In genomic region chr5:132677191-132677590, GRCh38 we compare ENCODE assay signal across 11 cellular contexts. TPM values are rescaled to one million over a fixed set of nuclear protein-coding genes. Genes with fewer than 3 reads are reported as not detected.
DNase-seq lines count a peak whose midpoint lies in the region; ATAC-seq and TF ChIP-seq lines count a peak whose summit lies in the region.
"Had no signal": no experiment of that assay in that cellular context is flagged by ENCODE, and none has a peak within 500 bp of the region (broad histone marks: within the 10 kb centered on the region; RNA-seq: fewer than 3 reads in every experiment).

No MANE protein-coding gene starts in this region.

- H3K4me1 ChIP-seq in left lung: peaks cover 8 to 9% of the 10 kb centered on the region in 2 donors
- H3K4me1 ChIP-seq in effector memory CD4-positive, alpha-beta T cell (ENCODE audit: control insufficient read depth, insufficient read depth, low read length, poor library complexity, severe bottlenecking): peaks cover 6% of the 10 kb centered on the region

- no peaks in the 10 kb centered on the region for H3K36me3 Mint-ChIP-seq in activated CD8-positive, alpha-beta T cell treated with anti-CD3 and anti-CD28 coated beads, Interleukin-2, amount 10 ng/mL, durations not matched to agents 7 days and 5 days (ENCODE audit: low read depth)
- H3K36me3 Mint-ChIP-seq: activated CD4-positive, alpha-beta memory T cell treated with anti-CD3 and anti-CD28 coated beads for 36 hours had no signal

- POLR2A ChIA-PET in activated CD8-positive, alpha-beta T cell treated with anti-CD3 and anti-CD28 coated beads, Interleukin-2, amount 10 ng/mL, durations not matched to agents 7 days and 5 days (lab: Charles Lee): no interaction called here

- CTCF ChIA-PET in activated CD8-positive, alpha-beta T cell treated with anti-CD3 and anti-CD28 coated beads, Interleukin-2, amount 10 ng/mL, durations not matched to agents 7 days and 5 days (lab: Charles Lee): interaction anchor here (1.1 kb wide), 1 partner anchor 13 kb away, joined by 4 read pairs; no protein-coding TSS in a partner anchor

- in situ Hi-C loops in T47D (cut with HindIII; ENCODE audit: low pct_unique_long_range_greater_than_20kb, low sequenced_read_pairs): no loop called here

- H3K4me3 ChIP-seq in left lung: no peak overlapping the region
- H3K4me3 ChIP-seq in effector memory CD4-positive, alpha-beta T cell (ENCODE audit: insufficient read depth, low read depth, low read length, poor library complexity, severe bottlenecking): no peak overlapping the region
- H3K4me3 ChIP-seq: BLaER1 had no signal

- no peaks in the 10 kb centered on the region for H3K36me3 ChIP-seq in left lung
- no peaks in the 10 kb centered on the region for H3K36me3 ChIP-seq in effector memory CD4-positive, alpha-beta T cell (ENCODE audit: control insufficient read depth, insufficient read depth, low read length)
- H3K36me3 ChIP-seq: BLaER1 had no signal

- no peak overlapping the region for H3K4me3 Mint-ChIP-seq in activated CD8-positive, alpha-beta T cell treated with anti-CD3 and anti-CD28 coated beads, Interleukin-2, amount 10 ng/mL, durations not matched to agents 7 days and 5 days
- H3K4me3 Mint-ChIP-seq: activated CD4-positive, alpha-beta memory T cell treated with anti-CD3 and anti-CD28 coated beads for 36 hours had no signal

- peak; percentile 94 for ATAC-seq in left lung
- ATAC-seq in activated CD8-positive, alpha-beta T cell treated with anti-CD3 and anti-CD28 coated beads, Interleukin-2, amount 10 ng/mL, durations not matched to agents 7 days and 5 days: no peak

- H3K27ac Mint-ChIP-seq in activated CD8-positive, alpha-beta T cell treated with anti-CD3 and anti-CD28 coated beads, Interleukin-2, amount 10 ng/mL, durations not matched to agents 7 days and 5 days: no peak overlapping the region
- H3K27ac Mint-ChIP-seq: activated CD4-positive, alpha-beta memory T cell treated with anti-CD3 and anti-CD28 coated beads for 36 hours had no signal

- no peaks in the 10 kb centered on the region for H3K27me3 ChIP-seq in left lung
- H3K27me3 ChIP-seq in effector memory CD4-positive, alpha-beta T cell (replicated peaks; ENCODE audit: control insufficient read depth, insufficient read depth, low read length, poor library complexity, severe bottlenecking): no peaks in the 10 kb centered on the region
- H3K27me3 ChIP-seq: BLaER1 had no signal

- peak; percentile 11 to 21 for TF ChIP-seq CTCF in left lung (IDR thresholded peaks at IDR 0.05)

- DNase-seq in 8988T: peak; percentile 94
- DNase-seq in HT1080 (ENCODE audit: low read depth): peak; percentile 93
- peak; percentile 67 to 79 for DNase-seq in T47D (ENCODE audit: low read depth in 1 of 2, low spot score in 1 of 2)
- DNase-seq in left lung: peak; percentile 83 to 85
- no peak for DNase-seq in NCI-H1694 treated with DMSO at 0.1 percent for 48 hours (lab: John Stamatoyannopoulos, UW)
- no peak for DNase-seq in activated CD8-positive, alpha-beta T cell treated with anti-CD3 and anti-CD28 coated beads, Interleukin-2, amount 10 ng/mL, durations not matched to agents 7 days and 5 days
- DNase-seq in effector memory CD4-positive, alpha-beta T cell: no peak
- no peak for DNase-seq in stimulated activated CD4-positive, alpha-beta T cell treated with anti-CD3 and anti-CD28 coated beads, Interleukin-2, amount 100 ng/mL, for 48 hours
- DNase-seq: activated CD4-positive, alpha-beta memory T cell treated with anti-CD3 and anti-CD28 coated beads for 36 hours; KG1 had no signal

- no peaks in the 10 kb centered on the region for H3K9me3 ChIP-seq in left lung
- H3K9me3 ChIP-seq in effector memory CD4-positive, alpha-beta T cell (ENCODE audit: control insufficient read depth, low read length): no peaks in the 10 kb centered on the region
- H3K9me3 ChIP-seq: BLaER1 had no signal

- peak overlapping the region; percentile 40 to 47 for H3K27ac ChIP-seq in left lung
- no peak overlapping the region for H3K27ac ChIP-seq in effector memory CD4-positive, alpha-beta T cell (ENCODE audit: insufficient read depth, low read length, poor library complexity, severe bottlenecking)
- H3K27ac ChIP-seq: BLaER1 had no signal

- H3K4me1 Mint-ChIP-seq in activated CD8-positive, alpha-beta T cell treated with anti-CD3 and anti-CD28 coated beads, Interleukin-2, amount 10 ng/mL, durations not matched to agents 7 days and 5 days (ENCODE audit: low read depth): peaks cover 41% of the 10 kb centered on the region

- intact Hi-C loops in left lung (cut with DNase I): no loop called here

- no peaks in the 10 kb centered on the region for H3K27me3 Mint-ChIP-seq in activated CD8-positive, alpha-beta T cell treated with anti-CD3 and anti-CD28 coated beads, Interleukin-2, amount 10 ng/mL, durations not matched to agents 7 days and 5 days (ENCODE audit: low read depth)
- H3K27me3 Mint-ChIP-seq: activated CD4-positive, alpha-beta memory T cell treated with anti-CD3 and anti-CD28 coated beads for 36 hours had no signal

- no peaks in the 10 kb centered on the region for H3K9me3 Mint-ChIP-seq in activated CD8-positive, alpha-beta T cell treated with anti-CD3 and anti-CD28 coated beads, Interleukin-2, amount 10 ng/mL, durations not matched to agents 7 days and 5 days (ENCODE audit: insufficient read depth)
- H3K9me3 Mint-ChIP-seq: activated CD4-positive, alpha-beta memory T cell treated with anti-CD3 and anti-CD28 coated beads for 36 hours had no signal

RNA-seq across cellular contexts. Expression of gene IL4, which starts 3.4 kb away (rescaled TPM):
- total RNA-seq in HT1080 (2014; rRNA removed; shearing (Covaris generic)): not detected in 2 replicates
- not detected in 2 replicates for polyA plus RNA-seq in HT1080 (2015; cell fraction: cytosol; rRNA removed)
- not detected in 2 replicates for polyA plus RNA-seq in HT1080 (2015; cell fraction: nucleus; rRNA removed)
- not detected for total RNA-seq in left lung
- not detected for total RNA-seq in activated CD8-positive, alpha-beta T cell treated with anti-CD3 and anti-CD28 coated beads, Interleukin-2, amount 10 ng/mL, durations not matched to agents 7 days and 5 days

RNA-seq across cellular contexts. Expression of gene IL13, which starts 19.2 kb away (rescaled TPM):
- not detected in 2 replicates for total RNA-seq in HT1080 (2014; rRNA removed; shearing (Covaris generic))
- polyA plus RNA-seq in HT1080 (2015; cell fraction: cytosol; rRNA removed): not detected in 2 replicates
- polyA plus RNA-seq in HT1080 (2015; cell fraction: nucleus; rRNA removed): 0.60 TPM in 1 of 2 replicates, not detected in the other
- total RNA-seq in left lung: not detected
- total RNA-seq in activated CD8-positive, alpha-beta T cell treated with anti-CD3 and anti-CD28 coated beads, Interleukin-2, amount 10 ng/mL, durations not matched to agents 7 days and 5 days: 1 to 10 TPM; 1.4 to 1.6 TPM

Comparison
In these comparisons a context has a peak if more than half of its experiments do, and no peak if none do; other contexts are left out.
1. DNase-seq: peak in 8988T (single experiment), HT1080 (single experiment), T47D (2 of 2) and left lung (2 of 2); none in NCI-H1694 treated with DMSO at 0.1 percent for 48 hours (single experiment), activated CD8-positive, alpha-beta T cell treated with anti-CD3 and anti-CD28 coated beads, Interleukin-2, amount 10 ng/mL, durations not matched to agents 7 days and 5 days (single experiment), effector memory CD4-positive, alpha-beta T cell (0 of 3) and stimulated activated CD4-positive, alpha-beta T cell treated with anti-CD3 and anti-CD28 coated beads, Interleukin-2, amount 100 ng/mL, for 48 hours (0 of 2).